31 cellular contexts compared by ENCODE assay signal in genomic region chr5:109506556-109506955, GRCh38.
"Had no signal": no experiment of that assay in that cellular context is flagged by ENCODE, and none has a peak within 500 bp of the region (broad histone marks: within the 10 kb centered on the region; RNA-seq: fewer than 3 reads in every experiment).

No MANE protein-coding gene starts in this region.

- H3K27me3 ChIP-seq: brain microvascular endothelial cell, gastroesophageal sphincter, hepatocyte, pancreas, sigmoid colon, uterus had no signal

- H3K27ac ChIP-seq: brain microvascular endothelial cell, gastroesophageal sphincter, hepatocyte, pancreas, prostate gland, sigmoid colon, thoracic aorta, uterus had no signal

- DNase-seq: activated CD4-positive, alpha-beta memory T cell treated with anti-CD3 and anti-CD28 coated beads for 36 hours; activated CD4-positive, alpha-beta T cell treated with anti-CD3 and anti-CD28 coated beads, Interleukin-2, amount 10 ng/mL, durations not matched to agents 24 days and 14 days; activated CD4-positive, CD25-positive, alpha-beta regulatory T cell treated with anti-CD3 and anti-CD28 coated beads, Interleukin-2, amount 50 U/mL, for 72 hours; activated CD8-positive, alpha-beta memory T cell treated with anti-CD3 and anti-CD28 coated beads, Interleukin-2, amount 50 U/mL, for 48 hours; activated gamma-delta T cell; activated naive CD4-positive, alpha-beta T cell treated with anti-CD3 and anti-CD28 coated beads, Interleukin-2, amount 10 ng/mL, durations not matched to agents 7 days and 5 days; activated naive CD8-positive, alpha-beta T cell treated with anti-CD3 and anti-CD28 coated beads, Interleukin-2, amount 10 ng/mL, durations not matched to agents 7 days and 5 days; activated T-cell treated with anti-CD3 and anti-CD28 coated beads, Interleukin-2, amount 50 U/mL, for 24 hours; amniotic stem cell; brain microvascular endothelial cell; caudate nucleus; cortex of kidney; effector memory CD8-positive, alpha-beta T cell; left cardiac atrium; mesenchymal stem cell; naive thymus-derived CD8-positive, alpha-beta T cell; nucleus accumbens; pancreas; retina; sigmoid colon; small intestine; stimulated activated CD4-positive, alpha-beta T cell treated with anti-CD3 and anti-CD28 coated beads, Interleukin-4, amount 100 ng/mL, for 24 hours; trophoblast cell; uterus had no signal

- H3K36me3 ChIP-seq: brain microvascular endothelial cell, gastroesophageal sphincter, pancreas, prostate gland, sigmoid colon, thoracic aorta, uterus had no signal

- ATAC-seq: effector memory CD8-positive, alpha-beta T cell; gastroesophageal sphincter; left cardiac atrium; naive thymus-derived CD8-positive, alpha-beta T cell; pancreas; stimulated activated effector memory CD8-positive, alpha-beta T cell treated with anti-CD3 and anti-CD28 coated beads, Interleukin-12 subunit alpha, Interleukin-12 subunit beta, amount 100 ng/mL, for 72 hours had no signal

- H3K4me1 Mint-ChIP-seq: activated CD4-positive, alpha-beta T cell treated with anti-CD3 and anti-CD28 coated beads, Interleukin-2, amount 10 ng/mL, durations not matched to agents 24 days and 14 days; activated naive CD4-positive, alpha-beta T cell treated with anti-CD3 and anti-CD28 coated beads, Interleukin-2, amount 10 ng/mL, durations not matched to agents 7 days and 5 days; activated naive CD8-positive, alpha-beta T cell treated with anti-CD3 and anti-CD28 coated beads, Interleukin-2, amount 10 ng/mL, durations not matched to agents 7 days and 5 days; stimulated activated effector memory CD8-positive, alpha-beta T cell treated with anti-CD3 and anti-CD28 coated beads, Interleukin-12 subunit alpha, Interleukin-12 subunit beta, amount 100 ng/mL, for 72 hours had no signal

- H3K4me3 Mint-ChIP-seq: activated CD4-positive, alpha-beta memory T cell treated with anti-CD3 and anti-CD28 coated beads for 36 hours; activated CD4-positive, alpha-beta T cell treated with anti-CD3 and anti-CD28 coated beads, Interleukin-2, amount 10 ng/mL, durations not matched to agents 24 days and 14 days; activated naive CD4-positive, alpha-beta T cell treated with anti-CD3 and anti-CD28 coated beads, Interleukin-2, amount 10 ng/mL, durations not matched to agents 7 days and 5 days; activated naive CD8-positive, alpha-beta T cell treated with anti-CD3 and anti-CD28 coated beads, Interleukin-2, amount 10 ng/mL, durations not matched to agents 7 days and 5 days; activated T-cell treated with anti-CD3 and anti-CD28 coated beads, Interleukin-2, amount 50 U/mL, for 24 hours; effector memory CD8-positive, alpha-beta T cell; naive thymus-derived CD8-positive, alpha-beta T cell; neural crest cell; stimulated activated effector memory CD8-positive, alpha-beta T cell treated with anti-CD3 and anti-CD28 coated beads, Interleukin-12 subunit alpha, Interleukin-12 subunit beta, amount 100 ng/mL, for 72 hours; stimulated activated naive CD8-positive, alpha-beta T cell treated with anti-CD3 and anti-CD28 coated beads, Interleukin-15, Interleukin-2, amounts not matched to agents 100 ng/mL and 50 ng/mL, for 24 hours had no signal

- H3K9me3 ChIP-seq: gastroesophageal sphincter, pancreas, prostate gland, sigmoid colon, thoracic aorta, uterus had no signal

- H3K27me3 Mint-ChIP-seq: activated CD4-positive, alpha-beta memory T cell treated with anti-CD3 and anti-CD28 coated beads for 36 hours had no signal

- H3K9me3 Mint-ChIP-seq: activated CD4-positive, alpha-beta memory T cell treated with anti-CD3 and anti-CD28 coated beads for 36 hours; activated CD4-positive, alpha-beta T cell treated with anti-CD3 and anti-CD28 coated beads, Interleukin-2, amount 10 ng/mL, durations not matched to agents 24 days and 14 days; activated naive CD4-positive, alpha-beta T cell treated with anti-CD3 and anti-CD28 coated beads, Interleukin-2, amount 10 ng/mL, durations not matched to agents 7 days and 5 days; activated T-cell treated with anti-CD3 and anti-CD28 coated beads, Interleukin-2, amount 50 U/mL, for 24 hours; neural crest cell; stimulated activated effector memory CD8-positive, alpha-beta T cell treated with anti-CD3 and anti-CD28 coated beads, Interleukin-12 subunit alpha, Interleukin-12 subunit beta, amount 100 ng/mL, for 72 hours; stimulated activated naive CD8-positive, alpha-beta T cell treated with anti-CD3 and anti-CD28 coated beads, Interleukin-15, Interleukin-2, amounts not matched to agents 100 ng/mL and 50 ng/mL, for 24 hours had no signal

- H3K4me3 ChIP-seq: gastroesophageal sphincter, hepatocyte, pancreas, prostate gland, sigmoid colon, thoracic aorta, uterus had no signal

- H3K36me3 Mint-ChIP-seq: activated CD4-positive, alpha-beta memory T cell treated with anti-CD3 and anti-CD28 coated beads for 36 hours; activated naive CD4-positive, alpha-beta T cell treated with anti-CD3 and anti-CD28 coated beads, Interleukin-2, amount 10 ng/mL, durations not matched to agents 7 days and 5 days; activated naive CD8-positive, alpha-beta T cell treated with anti-CD3 and anti-CD28 coated beads, Interleukin-2, amount 10 ng/mL, durations not matched to agents 7 days and 5 days; naive thymus-derived CD8-positive, alpha-beta T cell; stimulated activated effector memory CD8-positive, alpha-beta T cell treated with anti-CD3 and anti-CD28 coated beads, Interleukin-12 subunit alpha, Interleukin-12 subunit beta, amount 100 ng/mL, for 72 hours had no signal

- H3K27ac Mint-ChIP-seq: activated CD4-positive, alpha-beta memory T cell treated with anti-CD3 and anti-CD28 coated beads for 36 hours; activated CD4-positive, alpha-beta T cell treated with anti-CD3 and anti-CD28 coated beads, Interleukin-2, amount 10 ng/mL, durations not matched to agents 24 days and 14 days; activated naive CD4-positive, alpha-beta T cell treated with anti-CD3 and anti-CD28 coated beads, Interleukin-2, amount 10 ng/mL, durations not matched to agents 7 days and 5 days; activated naive CD8-positive, alpha-beta T cell treated with anti-CD3 and anti-CD28 coated beads, Interleukin-2, amount 10 ng/mL, durations not matched to agents 7 days and 5 days; activated T-cell treated with anti-CD3 and anti-CD28 coated beads, Interleukin-2, amount 50 U/mL, for 24 hours; effector memory CD8-positive, alpha-beta T cell; naive thymus-derived CD8-positive, alpha-beta T cell; stimulated activated effector memory CD8-positive, alpha-beta T cell treated with anti-CD3 and anti-CD28 coated beads, Interleukin-12 subunit alpha, Interleukin-12 subunit beta, amount 100 ng/mL, for 72 hours; stimulated activated naive CD8-positive, alpha-beta T cell treated with anti-CD3 and anti-CD28 coated beads, Interleukin-15, Interleukin-2, amounts not matched to agents 100 ng/mL and 50 ng/mL, for 24 hours had no signal

- H3K4me1 ChIP-seq: gastroesophageal sphincter, pancreas, prostate gland, sigmoid colon, uterus had no signal
